ENCODE assay signal across 8 cellular contexts in genomic region chr16:9566099-9566498, GRCh38.
"Had no signal": no experiment of that assay in that cellular context is flagged by ENCODE, and none has a peak within 500 bp of the region (broad histone marks: within the 10 kb centered on the region; RNA-seq: fewer than 3 reads in every experiment).

No MANE protein-coding gene starts in this region.

- H3K9ac ChIP-seq: GM23248 had no signal

- H3K36me3 Mint-ChIP-seq: IgD-negative memory B cell had no signal

- H3K27ac ChIP-seq: GM23248 had no signal

- FAIRE-seq: H54, HTR-8/SVneo had no signal

- H3K9me3 Mint-ChIP-seq: H9 had no signal

- H3K27ac Mint-ChIP-seq: H9, IgD-negative memory B cell had no signal

- H3K4me3 ChIP-seq: GM23248 had no signal

- H2AFZ ChIP-seq: GM23248 had no signal

- H3K4me3 Mint-ChIP-seq: H9, IgD-negative memory B cell had no signal

- DNase-seq: GM23248, GOT3, H9, HCEC 1CT, KG1 had no signal
